In the genomic region with DNA sequence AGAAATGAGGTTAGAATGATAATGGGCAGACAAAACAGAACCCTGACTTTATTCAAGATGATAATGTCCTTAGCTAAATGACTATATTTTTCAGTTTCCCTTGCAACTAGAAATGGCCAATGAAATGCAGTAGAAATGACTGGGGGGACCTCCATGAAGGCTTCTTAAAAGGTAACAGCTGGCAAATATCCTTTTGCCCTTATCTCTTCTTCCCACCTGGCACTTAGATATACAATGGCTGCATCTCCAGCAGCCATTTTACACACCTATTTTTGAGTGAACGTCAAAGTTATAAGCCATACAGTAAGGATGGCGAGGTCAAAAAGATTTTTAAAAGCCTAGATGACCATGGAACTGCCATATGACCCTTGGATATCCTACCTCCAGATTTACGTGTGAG, we compare ENCODE assay signal across 1 cellular context.
TF ChIP-seq lines count a peak whose summit lies in the region.

No MANE protein-coding gene starts in this region.

TF ChIP-seq in WTC11, 78 proteins besides CTCF, POLR2A, EP300 and RAD21 (continued from another document):
- TF ChIP-seq AR (CRISPR knock-in tag; IDR thresholded peaks at IDR 0.05) (no peak), NR3C1 (CRISPR knock-in tag; conservative IDR thresholded peaks at IDR 0.05; ENCODE audit: low read depth) (no peak), FOXK1 (CRISPR knock-in tag; IDR thresholded peaks at IDR 0.05) (no peak), ZNF138 (CRISPR knock-in tag; conservative IDR thresholded peaks at IDR 0.05) (no peak), TEAD1 (CRISPR knock-in tag; IDR thresholded peaks at IDR 0.05) (no peak), SOX15 (CRISPR knock-in tag; IDR thresholded peaks at IDR 0.05) (no peak), NFATC4 (CRISPR knock-in tag; IDR thresholded peaks at IDR 0.05) (no peak), ATF1 (CRISPR knock-in tag; IDR thresholded peaks at IDR 0.05) (no peak), GABPB1 (CRISPR knock-in tag; IDR thresholded peaks at IDR 0.05) (no peak), PREB (CRISPR knock-in tag; IDR thresholded peaks at IDR 0.05; ENCODE audit: borderline replicate concordance) (no peak), CBFB (CRISPR knock-in tag; IDR thresholded peaks at IDR 0.05; ENCODE audit: low read depth) (no peak), MXD4 (CRISPR knock-in tag; IDR thresholded peaks at IDR 0.05; ENCODE audit: borderline replicate concordance) (no peak), CREM (CRISPR knock-in tag; IDR thresholded peaks at IDR 0.05) (no peak), HMGA2 (CRISPR knock-in tag; IDR thresholded peaks at IDR 0.05) (no peak)
- TF ChIP-seq, protein P1, sequence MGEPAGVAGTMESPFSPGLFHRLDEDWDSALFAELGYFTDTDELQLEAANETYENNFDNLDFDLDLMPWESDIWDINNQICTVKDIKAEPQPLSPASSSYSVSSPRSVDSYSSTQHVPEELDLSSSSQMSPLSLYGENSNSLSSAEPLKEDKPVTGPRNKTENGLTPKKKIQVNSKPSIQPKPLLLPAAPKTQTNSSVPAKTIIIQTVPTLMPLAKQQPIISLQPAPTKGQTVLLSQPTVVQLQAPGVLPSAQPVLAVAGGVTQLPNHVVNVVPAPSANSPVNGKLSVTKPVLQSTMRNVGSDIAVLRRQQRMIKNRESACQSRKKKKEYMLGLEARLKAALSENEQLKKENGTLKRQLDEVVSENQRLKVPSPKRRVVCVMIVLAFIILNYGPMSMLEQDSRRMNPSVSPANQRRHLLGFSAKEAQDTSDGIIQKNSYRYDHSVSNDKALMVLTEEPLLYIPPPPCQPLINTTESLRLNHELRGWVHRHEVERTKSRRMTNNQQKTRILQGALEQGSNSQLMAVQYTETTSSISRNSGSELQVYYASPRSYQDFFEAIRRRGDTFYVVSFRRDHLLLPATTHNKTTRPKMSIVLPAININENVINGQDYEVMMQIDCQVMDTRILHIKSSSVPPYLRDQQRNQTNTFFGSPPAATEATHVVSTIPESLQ (CRISPR knock-in tag; IDR thresholded peaks at IDR 0.05): no peak
